8 cellular contexts compared by ENCODE assay signal in the genomic region with DNA sequence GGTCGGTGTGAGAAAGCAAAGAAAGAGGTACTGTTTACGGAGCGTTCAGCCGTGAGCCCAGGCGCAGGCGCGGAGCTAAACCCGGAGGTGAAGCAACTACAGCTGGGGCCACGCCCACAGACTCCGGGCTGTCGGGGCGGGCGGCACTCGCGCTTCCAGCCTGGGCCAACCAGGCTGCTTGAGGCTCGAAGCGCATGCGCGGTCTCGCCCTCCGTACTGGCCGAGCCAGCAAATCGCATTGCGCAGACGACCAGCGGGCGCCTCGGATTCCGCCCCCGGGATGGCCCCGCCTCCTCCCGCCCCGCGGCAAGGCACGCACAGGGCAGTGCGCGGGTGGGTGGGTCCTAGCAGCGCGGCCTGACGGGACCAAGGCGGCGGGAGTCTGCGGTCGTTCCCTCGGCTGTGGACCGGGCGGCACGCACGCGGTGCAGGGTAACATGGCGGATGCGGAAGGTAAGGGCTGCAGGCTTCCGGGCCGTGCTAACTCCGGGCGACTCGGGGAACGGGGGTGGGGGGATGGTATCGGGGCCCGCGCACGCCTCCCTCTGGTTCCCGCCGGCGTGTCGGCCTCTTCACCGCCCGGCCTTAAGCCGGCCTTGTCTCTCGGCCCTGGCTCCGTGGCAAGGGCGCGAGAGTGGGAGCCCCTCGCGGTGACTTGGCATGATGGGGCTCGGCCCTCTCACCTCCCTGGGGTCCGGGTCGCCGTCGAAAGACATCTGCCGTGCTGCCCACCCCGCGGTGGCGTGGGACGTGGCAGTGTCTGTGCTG. TPM values are rescaled to one million over a fixed set of nuclear protein-coding genes. Genes with fewer than 3 reads are reported as not detected.
DNase-seq lines count a peak whose midpoint lies in the region; ATAC-seq lines count a peak whose summit lies in the region.

A gene (plus strand): TSS at position 336 of the 768 bp plus-strand sequence. CDS start 102 bp downstream, at position 438.

- DNase-seq in AML-193 (lab: John Stamatoyannopoulos, UW) (peak; percentile 80 to 81), NCI-H460 (ENCODE audit: extremely low read depth, low read depth) (peak; percentile 96), cerebellum (ENCODE audit: low spot score) (peak; percentile 92), kidney glomerular epithelial cell (lab: John Stamatoyannopoulos, UW) (peak; percentile 67)
- DNase-seq in activated CD4-positive, alpha-beta T cell treated with anti-CD3 and anti-CD28 coated beads for 1 hour: peak; percentile 91
- peak; percentile 85 to 87 for DNase-seq in stimulated activated CD4-positive, alpha-beta T cell treated with anti-CD3 and anti-CD28 coated beads, Interleukin-1b, Interleukin-23, amount 100 ng/mL, for 1 hour (ENCODE audit: low read depth in 2 of 2)

- ATAC-seq in GM19043 (IDR thresholded peaks at IDR 0.05; ENCODE audit: low read depth, unreplicated experiment) (peak; percentile 89), HG03378 (IDR thresholded peaks at IDR 0.05; ENCODE audit: unreplicated experiment) (peak; percentile 82)

RNA-seq across cellular contexts. Expression of the gene that starts here (rescaled TPM):
- total RNA-seq in NCI-H460 (2014; rRNA removed; shearing (Covaris generic)): 140 and 153 TPM in 2 replicates
- polyA plus RNA-seq in NCI-H460 (2014; cell fraction: nucleus; rRNA removed): 170 and 211 TPM in 2 replicates
- total RNA-seq in cerebellum: 23.0 TPM

Comparison
In these comparisons a context has a peak if more than half of its experiments do, and no peak if none do; other contexts are left out.
1. Peak in every context shown above with its lines: DNase-seq and ATAC-seq.